ENCODE assay signal across 15 cellular contexts in genomic region chr2:55097083-55097461, GRCh38. TPM values are rescaled to one million over a fixed set of nuclear protein-coding genes. Genes with fewer than 3 reads are reported as not detected.
A peak's percentile ranks its signal among the peaks of the same experiment; 100 is the strongest.
DNase-seq lines count a peak whose midpoint lies in the region; ATAC-seq and TF ChIP-seq lines count a peak whose summit lies in the region.
"Had no signal": no experiment of that assay in that cellular context is flagged by ENCODE, and none has a peak within 500 bp of the region (broad histone marks: within the 10 kb centered on the region; RNA-seq: fewer than 3 reads in every experiment).

No MANE protein-coding gene starts in this region.

- WGBS in adipose tissue, 3 donors = 52 to 71% (median 52%) methylated on average over 1 of the region's 1 CpG
- WGBS in hepatocyte (ENCODE audit: low lambda C conversion rate, missing lambda C conversion rate) = 55% methylated on average over 1 of the region's 1 CpG
- 16% methylated on average over 1 of the region's 1 CpG for WGBS in smooth muscle cell (ENCODE audit: low lambda C conversion rate)

- peaks cover 14% of the 10 kb centered on the region; the same call in 2 of the 3 replicates for H3K4me1 Mint-ChIP-seq in GM23338
- H3K4me1 Mint-ChIP-seq in natural killer cell treated with Interleukin-12 subunit alpha and Interleukin-12 subunit beta and Interleukin-15 and Interleukin-18, amount 100 ng/mL, for 72 hours (ENCODE audit: low read depth in 2 of 2) = peaks cover 8 to 11% of the 10 kb centered on the region in 2 donors

- H4K20me1 ChIP-seq in GM23338 (replicated peaks; ENCODE audit: insufficient read depth) = no peaks in the 10 kb centered on the region
- no peaks in the 10 kb centered on the region for H4K20me1 ChIP-seq in hepatocyte (ENCODE audit: insufficient read depth, poor library complexity, severe bottlenecking)
- H4K20me1 ChIP-seq in smooth muscle cell (ENCODE audit: low read depth) = no peaks in the 10 kb centered on the region

- H3K79me2 ChIP-seq in GM23338 (replicated peaks; ENCODE audit: insufficient read depth) (no peaks in the 10 kb centered on the region), hepatocyte (no peaks in the 10 kb centered on the region), smooth muscle cell (ENCODE audit: low read depth) (no peaks in the 10 kb centered on the region)

- no peaks in the 10 kb centered on the region for H3K27me3 ChIP-seq in GM23338 (ENCODE audit: insufficient read depth)
- no peaks in the 10 kb centered on the region for H3K27me3 ChIP-seq in hepatocyte
- no peaks in the 10 kb centered on the region for H3K27me3 ChIP-seq in smooth muscle cell (ENCODE audit: low read depth)

- H3K36me3 Mint-ChIP-seq in GM23338 (ENCODE audit: low read depth) = no peaks in the 10 kb centered on the region
- no peaks in the 10 kb centered on the region for H3K36me3 Mint-ChIP-seq in natural killer cell treated with Interleukin-12 subunit alpha and Interleukin-12 subunit beta and Interleukin-15 and Interleukin-18, amount 100 ng/mL, for 72 hours
- H3K36me3 Mint-ChIP-seq: type B pancreatic cell had no signal

- H3F3A ChIP-seq in GM23338 (replicated peaks; ENCODE audit: low read depth) (no peaks in the 10 kb centered on the region), smooth muscle cell (ENCODE audit: low read depth) (peaks cover 4% of the 10 kb centered on the region)

- H2AFZ ChIP-seq in GM23338 (0 out of 2 replicates have a peak overlapping the region, but pooled peaks have one; percentile 49), hepatocyte (no peak overlapping the region), smooth muscle cell (ENCODE audit: low read depth) (no peak overlapping the region)

- no peaks in the 10 kb centered on the region for H3K9me3 Mint-ChIP-seq in GM23338
- no peaks in the 10 kb centered on the region for H3K9me3 Mint-ChIP-seq in natural killer cell treated with Interleukin-12 subunit alpha and Interleukin-12 subunit beta and Interleukin-15 and Interleukin-18, amount 100 ng/mL, for 72 hours
- H3K9me3 Mint-ChIP-seq: activated CD8-positive, alpha-beta T cell treated with anti-CD3 and anti-CD28 coated beads for 36 hours; nephron; type B pancreatic cell had no signal

- H3K9me2 ChIP-seq in GM23338 (ENCODE audit: insufficient read depth) = no peaks in the 10 kb centered on the region
- H3K9me2 ChIP-seq in hepatocyte (replicated peaks; ENCODE audit: insufficient read depth) = no peaks in the 10 kb centered on the region

- H3K4me3 Mint-ChIP-seq in GM23338 = no peak overlapping the region
- H3K4me3 Mint-ChIP-seq in natural killer cell treated with Interleukin-12 subunit alpha and Interleukin-12 subunit beta and Interleukin-15 and Interleukin-18, amount 100 ng/mL, for 72 hours = no peak overlapping the region
- H3K4me3 Mint-ChIP-seq: activated CD8-positive, alpha-beta T cell treated with anti-CD3 and anti-CD28 coated beads for 36 hours; nephron; type B pancreatic cell had no signal

- DNase-seq in GM23338 (ENCODE audit: low spot score) (no peak), hepatocyte (ENCODE audit: low spot score) (no peak), smooth muscle cell (lab: John Stamatoyannopoulos, UW; ENCODE audit: unreplicated experiment) (no peak), COLO668 (lab: John Stamatoyannopoulos, UW; ENCODE audit: unreplicated experiment) (no peak), NCI-H526 (lab: John Stamatoyannopoulos, UW) (no peak)
- DNase-seq in natural killer cell treated with Interleukin-12 subunit alpha and Interleukin-12 subunit beta and Interleukin-15 and Interleukin-18, amount 100 ng/mL, for 72 hours (ENCODE audit: low spot score) = no peak
- DNase-seq: activated CD8-positive, alpha-beta T cell treated with anti-CD3 and anti-CD28 coated beads for 36 hours; head of caudate nucleus; KG1; NCI-H774 had no signal

- H3K4me3 ChIP-seq in GM23338 (no peak overlapping the region), hepatocyte (no peak overlapping the region), smooth muscle cell (no peak overlapping the region)
- H3K4me3 ChIP-seq: GM12878 had no signal

- H3K9ac ChIP-seq in smooth muscle cell (ENCODE audit: low read depth) = no peak overlapping the region

- H3K36me3 ChIP-seq in GM23338 (ENCODE audit: insufficient read depth) (no peaks in the 10 kb centered on the region; the same call in 1 of the 2 replicates), hepatocyte (replicated peaks; ENCODE audit: insufficient read depth, low read depth) (no peaks in the 10 kb centered on the region), smooth muscle cell (ENCODE audit: low read depth) (no peaks in the 10 kb centered on the region)

- no peaks in the 10 kb centered on the region for H3K27me3 Mint-ChIP-seq in GM23338 (ENCODE audit: insufficient read depth, low read depth, poor library complexity)
- H3K27me3 Mint-ChIP-seq in natural killer cell treated with Interleukin-12 subunit alpha and Interleukin-12 subunit beta and Interleukin-15 and Interleukin-18, amount 100 ng/mL, for 72 hours = no peaks in the 10 kb centered on the region
- H3K27me3 Mint-ChIP-seq: activated CD8-positive, alpha-beta T cell treated with anti-CD3 and anti-CD28 coated beads for 36 hours; type B pancreatic cell had no signal

- ATAC-seq in GM23338 (no peak), HG03159 (IDR thresholded peaks at IDR 0.05; ENCODE audit: unreplicated experiment) (no peak)
- ATAC-seq in natural killer cell treated with Interleukin-12 subunit alpha and Interleukin-12 subunit beta and Interleukin-15 and Interleukin-18, amount 100 ng/mL, for 72 hours = no peak
- ATAC-seq: activated CD8-positive, alpha-beta T cell treated with anti-CD3 and anti-CD28 coated beads for 36 hours; GM12878 had no signal

- H3K9me3 ChIP-seq in hepatocyte (ENCODE audit: low read depth) (no peaks in the 10 kb centered on the region), smooth muscle cell (replicated peaks; ENCODE audit: low read depth) (no peaks in the 10 kb centered on the region)

- TF ChIP-seq CTCF in GM23338 (conservative IDR thresholded peaks at IDR 0.05; ENCODE audit: low read depth in 2 of 2) (no peak), hepatocyte (IDR thresholded peaks at IDR 0.05; ENCODE audit: poor library complexity) (no peak), smooth muscle cell (IDR thresholded peaks at IDR 0.05; ENCODE audit: borderline replicate concordance, insufficient read depth, poor library complexity, severe bottlenecking) (no peak)

- H3K4me2 ChIP-seq in GM23338 = no peak overlapping the region
- peak overlapping the region; percentile 54 for H3K4me2 ChIP-seq in hepatocyte
- peak overlapping the region; percentile 28 for H3K4me2 ChIP-seq in smooth muscle cell

- H3K27ac ChIP-seq in GM23338 (ENCODE audit: low read depth) = no peak overlapping the region
- H3K27ac ChIP-seq in adipose tissue (ENCODE audit: low read depth, low read length) = peak overlapping the region; percentile 56
- peak overlapping the region; percentile 72 for H3K27ac ChIP-seq in hepatocyte
- no peak overlapping the region for H3K27ac ChIP-seq in smooth muscle cell (ENCODE audit: low read depth)

- peaks cover 15% of the 10 kb centered on the region for H3K4me1 ChIP-seq in GM23338 (ENCODE audit: insufficient read depth)
- H3K4me1 ChIP-seq in hepatocyte (ENCODE audit: insufficient read depth) = peaks cover 28% of the 10 kb centered on the region
- H3K4me1 ChIP-seq in smooth muscle cell (ENCODE audit: low read depth) = peaks cover 20% of the 10 kb centered on the region

- H3K27ac Mint-ChIP-seq in GM23338 = no peak overlapping the region
- H3K27ac Mint-ChIP-seq in natural killer cell treated with Interleukin-12 subunit alpha and Interleukin-12 subunit beta and Interleukin-15 and Interleukin-18, amount 100 ng/mL, for 72 hours = no peak overlapping the region
- H3K27ac Mint-ChIP-seq: activated CD8-positive, alpha-beta T cell treated with anti-CD3 and anti-CD28 coated beads for 36 hours; nephron; type B pancreatic cell had no signal

TF ChIP-seq in GM23338, 12 proteins besides CTCF, POLR2A, EP300 and RAD21 (continues in another document):
- TF ChIP-seq ZNF331 (CRISPR knock-in tag; IDR thresholded peaks at IDR 0.05; ENCODE audit: low read depth) (no peak), JUNB (IDR thresholded peaks at IDR 0.05; ENCODE audit: unreplicated experiment) (no peak), STAT1 (IDR thresholded peaks at IDR 0.05; ENCODE audit: unreplicated experiment) (no peak), EZH2 (IDR thresholded peaks at IDR 0.05; ENCODE audit: low read depth, unreplicated experiment) (no peak)

RNA-seq across cellular contexts. Expression of gene RTN4, which starts 46.8 kb away (rescaled TPM):
- total RNA-seq in GM23338 (2014; rRNA removed; shearing (Covaris generic)) = 221 and 244 TPM in 2 replicates
- polyA plus RNA-seq in GM23338 (2016; fragmentation: Nextera tagmentation; extraction: Ambion mirVana) (218 and 221 TPM in 2 replicates), adipose tissue (100 to 1,000 TPM; 103 to 576 (median 221) TPM), hepatocyte (437 and 455 TPM in 2 replicates), smooth muscle cell (335 and 371 TPM in 2 replicates)
- total RNA-seq in hepatocyte (243 and 284 TPM in 2 replicates), smooth muscle cell (246 and 295 TPM in 2 replicates)
- 100 to 1,000 TPM; 126 to 161 TPM for total RNA-seq in natural killer cell treated with Interleukin-12 subunit alpha and Interleukin-12 subunit beta and Interleukin-15 and Interleukin-18, amount 100 ng/mL, for 72 hours

Comparison
In these comparisons a context has a peak if more than half of its experiments do, and no peak if none do; other contexts are left out.
1. H3K27ac ChIP-seq: peak in adipose tissue (single experiment) and hepatocyte (single experiment); none in GM23338 (single experiment) and smooth muscle cell (single experiment).